ENCODE assay signal across 39 cellular contexts in the genomic region with DNA sequence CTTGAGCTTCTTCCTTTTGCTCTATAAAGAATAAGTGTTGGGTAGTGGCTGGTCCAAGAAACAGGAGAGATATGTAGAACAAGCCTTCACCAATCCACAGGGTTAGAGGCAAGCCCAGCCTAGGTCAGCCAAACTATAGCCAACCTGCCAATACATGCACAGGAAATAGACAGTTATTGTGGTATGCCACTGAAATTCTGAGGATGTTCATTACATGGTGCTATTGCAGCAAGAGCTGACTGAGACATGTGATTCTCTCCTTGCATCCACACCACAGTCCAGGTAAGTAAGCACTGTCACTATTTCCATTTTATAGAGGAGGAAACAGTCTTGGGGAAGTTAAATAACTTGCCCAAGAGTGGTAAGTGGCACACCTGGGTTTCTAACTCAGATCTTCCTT.
"Had no signal": no experiment of that assay in that cellular context is flagged by ENCODE, and none has a peak within 500 bp of the region (broad histone marks: within the 10 kb centered on the region; RNA-seq: fewer than 3 reads in every experiment).

No MANE protein-coding gene starts in this region.

- H3K27ac Mint-ChIP-seq: activated naive CD4-positive, alpha-beta T cell treated with anti-CD3 and anti-CD28 coated beads for 36 hours; activated naive CD4-positive, alpha-beta T cell treated with anti-CD3 and anti-CD28 coated beads, Interleukin-2, amount 10 ng/mL, durations not matched to agents 7 days and 5 days; activated naive CD4-positive, alpha-beta T cell treated with anti-CD3 and anti-CD28 coated beads, Interleukin-2, amount 50 U/mL, for 24 hours; activated naive CD4-positive, alpha-beta T cell treated with anti-CD3 and anti-CD28 coated beads, Interleukin-2, amount 50 U/mL, for 72 hours; activated naive CD8-positive, alpha-beta T cell; activated naive CD8-positive, alpha-beta T cell treated with anti-CD3 and anti-CD28 coated beads for 36 hours; activated naive CD8-positive, alpha-beta T cell treated with anti-CD3 and anti-CD28 coated beads, Interleukin-2, amount 10 ng/mL, durations not matched to agents 7 days and 5 days; activated naive CD8-positive, alpha-beta T cell treated with anti-CD3 and anti-CD28 coated beads, Interleukin-2, amount 50 U/mL, for 24 hours; activated T-cell treated with anti-CD3 and anti-CD28 coated beads, Interleukin-2, amount 50 U/mL, for 24 hours; activated T-cell treated with anti-CD3 and anti-CD28 coated beads, Interleukin-2, amount 50 U/mL, for 72 hours; activated T-helper 1 cell treated with anti-CD3 and anti-CD28 coated beads, Interleukin-12 subunit alpha, Interleukin-12 subunit beta, Interleukin-2, Interleukin-4 antibody, amounts not matched to agents 30 ng/mL and 10 ng/mL and 1 ng/mL, durations not matched to agents 14 hours and 24 hours and 36 hours; activated T-helper 17 cell treated with anti-CD3 and anti-CD28 coated beads, Interleukin-2, amount 50 U/mL, for 72 hours; activated T-helper 2 cell treated with anti-CD3 and anti-CD28 coated beads, Interferon-gamma antibody, Interleukin-2, Interleukin-4, amounts not matched to agents 10 μg/mL and 5 μg/mL and 100 μg/mL, durations not matched to agents 14 hours and 24 hours and 36 hours; brain had no signal

- ATAC-seq: activated naive CD4-positive, alpha-beta T cell treated with anti-CD3 and anti-CD28 coated beads, Interleukin-2, amount 50 U/mL, for 72 hours; activated naive CD8-positive, alpha-beta T cell treated with anti-CD3 and anti-CD28 coated beads, Interleukin-2, amount 50 U/mL, for 24 hours; activated T-cell treated with anti-CD3 and anti-CD28 coated beads, Interleukin-2, amount 50 U/mL, for 4 hours; activated T-cell treated with anti-CD3 and anti-CD28 coated beads, Interleukin-2, amount 50 U/mL, for 72 hours; activated T-helper 17 cell treated with anti-CD3 and anti-CD28 coated beads, Interleukin-2, amount 50 U/mL, for 72 hours; body of pancreas had no signal

- H3K9me3 Mint-ChIP-seq: activated T-helper 2 cell treated with anti-CD3 and anti-CD28 coated beads, Interferon-gamma antibody, Interleukin-2, Interleukin-4, amounts not matched to agents 10 μg/mL and 5 μg/mL and 100 μg/mL, durations not matched to agents 14 hours and 24 hours and 36 hours; central memory CD8-positive, alpha-beta T cell had no signal

- H3K4me1 ChIP-seq: adrenal gland, ascending aorta, body of pancreas, breast epithelium had no signal

- H3K4me3 Mint-ChIP-seq: activated naive CD4-positive, alpha-beta T cell treated with anti-CD3 and anti-CD28 coated beads for 36 hours; activated naive CD4-positive, alpha-beta T cell treated with anti-CD3 and anti-CD28 coated beads, Interleukin-2, amount 10 ng/mL, durations not matched to agents 7 days and 5 days; activated naive CD4-positive, alpha-beta T cell treated with anti-CD3 and anti-CD28 coated beads, Interleukin-2, amount 50 U/mL, for 24 hours; activated naive CD8-positive, alpha-beta T cell; activated naive CD8-positive, alpha-beta T cell treated with anti-CD3 and anti-CD28 coated beads for 36 hours; activated naive CD8-positive, alpha-beta T cell treated with anti-CD3 and anti-CD28 coated beads, Interleukin-2, amount 10 ng/mL, durations not matched to agents 7 days and 5 days; activated naive CD8-positive, alpha-beta T cell treated with anti-CD3 and anti-CD28 coated beads, Interleukin-2, amount 50 U/mL, for 24 hours; activated T-cell treated with anti-CD3 and anti-CD28 coated beads, Interleukin-2, amount 50 U/mL, for 24 hours; activated T-cell treated with anti-CD3 and anti-CD28 coated beads, Interleukin-2, amount 50 U/mL, for 4 hours; activated T-cell treated with anti-CD3 and anti-CD28 coated beads, Interleukin-2, amount 50 U/mL, for 72 hours; activated T-helper 1 cell treated with anti-CD3 and anti-CD28 coated beads, Interleukin-12 subunit alpha, Interleukin-12 subunit beta, Interleukin-2, Interleukin-4 antibody, amounts not matched to agents 30 ng/mL and 10 ng/mL and 1 ng/mL, durations not matched to agents 14 hours and 24 hours and 36 hours; activated T-helper 17 cell treated with anti-CD3 and anti-CD28 coated beads, Interleukin-2, amount 50 U/mL, for 72 hours; brain; central memory CD8-positive, alpha-beta T cell had no signal

- H3K27ac ChIP-seq: adrenal gland, ascending aorta, body of pancreas, brain microvascular endothelial cell, breast epithelium, cardiac muscle cell had no signal

- H3K27me3 Mint-ChIP-seq: activated naive CD4-positive, alpha-beta T cell treated with anti-CD3 and anti-CD28 coated beads, Interleukin-2, amount 10 ng/mL, durations not matched to agents 7 days and 5 days; activated naive CD8-positive, alpha-beta T cell treated with anti-CD3 and anti-CD28 coated beads, Interleukin-2, amount 50 U/mL, for 24 hours had no signal

- FAIRE-seq: astrocyte, bronchial epithelial cell had no signal

- H3K4me1 Mint-ChIP-seq: activated naive CD4-positive, alpha-beta T cell treated with anti-CD3 and anti-CD28 coated beads, Interleukin-2, amount 10 ng/mL, durations not matched to agents 7 days and 5 days; activated naive CD4-positive, alpha-beta T cell treated with anti-CD3 and anti-CD28 coated beads, Interleukin-2, amount 50 U/mL, for 24 hours; activated naive CD8-positive, alpha-beta T cell treated with anti-CD3 and anti-CD28 coated beads for 36 hours; activated naive CD8-positive, alpha-beta T cell treated with anti-CD3 and anti-CD28 coated beads, Interleukin-2, amount 10 ng/mL, durations not matched to agents 7 days and 5 days; activated naive CD8-positive, alpha-beta T cell treated with anti-CD3 and anti-CD28 coated beads, Interleukin-2, amount 50 U/mL, for 24 hours; activated T-helper 17 cell treated with anti-CD3 and anti-CD28 coated beads, Interleukin-2, amount 50 U/mL, for 72 hours; brain; central memory CD8-positive, alpha-beta T cell had no signal

- H3K27me3 ChIP-seq: adrenal gland, ascending aorta, body of pancreas, brain microvascular endothelial cell, cardiac muscle cell had no signal

- H3K9me3 ChIP-seq: adrenal gland, ascending aorta had no signal

- H3K4me3 ChIP-seq: adrenal gland, ascending aorta, body of pancreas, breast epithelium, cardiac muscle cell had no signal

- H3K36me3 Mint-ChIP-seq: activated naive CD4-positive, alpha-beta T cell treated with anti-CD3 and anti-CD28 coated beads, Interleukin-2, amount 10 ng/mL, durations not matched to agents 7 days and 5 days; activated naive CD4-positive, alpha-beta T cell treated with anti-CD3 and anti-CD28 coated beads, Interleukin-2, amount 50 U/mL, for 24 hours; activated naive CD4-positive, alpha-beta T cell treated with anti-CD3 and anti-CD28 coated beads, Interleukin-2, amount 50 U/mL, for 72 hours; activated naive CD8-positive, alpha-beta T cell; activated naive CD8-positive, alpha-beta T cell treated with anti-CD3 and anti-CD28 coated beads for 36 hours; activated naive CD8-positive, alpha-beta T cell treated with anti-CD3 and anti-CD28 coated beads, Interleukin-2, amount 10 ng/mL, durations not matched to agents 7 days and 5 days; brain had no signal

- DNase-seq: activated effector memory CD4-positive, alpha-beta T cell treated with anti-CD3 and anti-CD28 coated beads, Interleukin-2, amount 50 U/mL, for 16 hours; activated effector memory CD4-positive, alpha-beta T cell treated with Interleukin-2 at 50 U/mL for 16 hours; activated gamma-delta T cell; activated gamma-delta T cell treated with Interleukin-2 at 50 U/mL for 16 hours; activated naive CD4-positive, alpha-beta T cell; activated naive CD4-positive, alpha-beta T cell treated with anti-CD3 and anti-CD28 coated beads for 36 hours; activated naive CD4-positive, alpha-beta T cell treated with anti-CD3 and anti-CD28 coated beads, Interleukin-2, amount 10 ng/mL, durations not matched to agents 7 days and 5 days; activated naive CD4-positive, alpha-beta T cell treated with anti-CD3 and anti-CD28 coated beads, Interleukin-2, amount 50 U/mL, for 16 hours; activated naive CD4-positive, alpha-beta T cell treated with Interleukin-2 at 50 U/mL for 16 hours; activated naive CD8-positive, alpha-beta T cell treated with anti-CD3 and anti-CD28 coated beads for 36 hours; activated naive CD8-positive, alpha-beta T cell treated with anti-CD3 and anti-CD28 coated beads, Interleukin-2, amount 10 ng/mL, durations not matched to agents 7 days and 5 days; activated naive CD8-positive, alpha-beta T cell treated with anti-CD3 and anti-CD28 coated beads, Interleukin-2, amount 50 U/mL, for 24 hours; activated T-cell treated with anti-CD3 and anti-CD28 coated beads, Interleukin-2, amount 50 U/mL, for 24 hours; activated T-cell treated with anti-CD3 and anti-CD28 coated beads, Interleukin-2, amount 50 U/mL, for 4 hours; activated T-cell treated with anti-CD3 and anti-CD28 coated beads, Interleukin-2, amount 50 U/mL, for 48 hours; activated T-cell treated with anti-CD3 and anti-CD28 coated beads, Interleukin-2, amount 50 U/mL, for 72 hours; adrenal gland; amniotic stem cell; amygdala; anterior cingulate cortex; aorta; body of pancreas; brain microvascular endothelial cell; caudate nucleus; central memory CD4-positive, alpha-beta T cell; cerebellar nuclear complex had no signal

- H3K36me3 ChIP-seq: adrenal gland, ascending aorta, brain microvascular endothelial cell, breast epithelium, cardiac muscle cell had no signal
